In the genomic region with DNA sequence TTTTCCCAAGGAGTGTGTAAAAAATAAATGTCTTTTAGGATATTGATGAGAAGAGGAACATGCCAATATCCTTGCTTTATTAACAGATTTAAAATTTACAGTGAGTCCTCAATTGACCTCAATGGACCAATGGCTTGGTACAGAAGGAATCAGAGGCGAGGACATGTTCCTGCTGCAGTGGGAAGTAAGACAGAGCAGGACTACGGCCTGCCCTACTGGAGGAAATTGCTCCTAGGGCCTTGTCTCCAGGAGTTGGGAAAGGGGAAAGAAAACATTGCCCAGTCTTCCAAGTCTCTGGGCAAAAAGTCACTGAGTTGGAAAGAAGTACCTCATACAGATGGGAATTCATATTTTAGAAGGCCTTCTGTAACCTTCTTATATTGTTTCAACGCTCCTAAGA, we compare ENCODE assay signal across 2 cellular contexts.
TF ChIP-seq lines count a peak whose summit lies in the region.

No MANE protein-coding gene starts in this region.

TF ChIP-seq in GM23338, 12 proteins besides CTCF, POLR2A, EP300 and RAD21 (continued from another document):
- TF ChIP-seq REST (IDR thresholded peaks at IDR 0.05; ENCODE audit: unreplicated experiment) = no peak
- TF ChIP-seq, protein P1, sequence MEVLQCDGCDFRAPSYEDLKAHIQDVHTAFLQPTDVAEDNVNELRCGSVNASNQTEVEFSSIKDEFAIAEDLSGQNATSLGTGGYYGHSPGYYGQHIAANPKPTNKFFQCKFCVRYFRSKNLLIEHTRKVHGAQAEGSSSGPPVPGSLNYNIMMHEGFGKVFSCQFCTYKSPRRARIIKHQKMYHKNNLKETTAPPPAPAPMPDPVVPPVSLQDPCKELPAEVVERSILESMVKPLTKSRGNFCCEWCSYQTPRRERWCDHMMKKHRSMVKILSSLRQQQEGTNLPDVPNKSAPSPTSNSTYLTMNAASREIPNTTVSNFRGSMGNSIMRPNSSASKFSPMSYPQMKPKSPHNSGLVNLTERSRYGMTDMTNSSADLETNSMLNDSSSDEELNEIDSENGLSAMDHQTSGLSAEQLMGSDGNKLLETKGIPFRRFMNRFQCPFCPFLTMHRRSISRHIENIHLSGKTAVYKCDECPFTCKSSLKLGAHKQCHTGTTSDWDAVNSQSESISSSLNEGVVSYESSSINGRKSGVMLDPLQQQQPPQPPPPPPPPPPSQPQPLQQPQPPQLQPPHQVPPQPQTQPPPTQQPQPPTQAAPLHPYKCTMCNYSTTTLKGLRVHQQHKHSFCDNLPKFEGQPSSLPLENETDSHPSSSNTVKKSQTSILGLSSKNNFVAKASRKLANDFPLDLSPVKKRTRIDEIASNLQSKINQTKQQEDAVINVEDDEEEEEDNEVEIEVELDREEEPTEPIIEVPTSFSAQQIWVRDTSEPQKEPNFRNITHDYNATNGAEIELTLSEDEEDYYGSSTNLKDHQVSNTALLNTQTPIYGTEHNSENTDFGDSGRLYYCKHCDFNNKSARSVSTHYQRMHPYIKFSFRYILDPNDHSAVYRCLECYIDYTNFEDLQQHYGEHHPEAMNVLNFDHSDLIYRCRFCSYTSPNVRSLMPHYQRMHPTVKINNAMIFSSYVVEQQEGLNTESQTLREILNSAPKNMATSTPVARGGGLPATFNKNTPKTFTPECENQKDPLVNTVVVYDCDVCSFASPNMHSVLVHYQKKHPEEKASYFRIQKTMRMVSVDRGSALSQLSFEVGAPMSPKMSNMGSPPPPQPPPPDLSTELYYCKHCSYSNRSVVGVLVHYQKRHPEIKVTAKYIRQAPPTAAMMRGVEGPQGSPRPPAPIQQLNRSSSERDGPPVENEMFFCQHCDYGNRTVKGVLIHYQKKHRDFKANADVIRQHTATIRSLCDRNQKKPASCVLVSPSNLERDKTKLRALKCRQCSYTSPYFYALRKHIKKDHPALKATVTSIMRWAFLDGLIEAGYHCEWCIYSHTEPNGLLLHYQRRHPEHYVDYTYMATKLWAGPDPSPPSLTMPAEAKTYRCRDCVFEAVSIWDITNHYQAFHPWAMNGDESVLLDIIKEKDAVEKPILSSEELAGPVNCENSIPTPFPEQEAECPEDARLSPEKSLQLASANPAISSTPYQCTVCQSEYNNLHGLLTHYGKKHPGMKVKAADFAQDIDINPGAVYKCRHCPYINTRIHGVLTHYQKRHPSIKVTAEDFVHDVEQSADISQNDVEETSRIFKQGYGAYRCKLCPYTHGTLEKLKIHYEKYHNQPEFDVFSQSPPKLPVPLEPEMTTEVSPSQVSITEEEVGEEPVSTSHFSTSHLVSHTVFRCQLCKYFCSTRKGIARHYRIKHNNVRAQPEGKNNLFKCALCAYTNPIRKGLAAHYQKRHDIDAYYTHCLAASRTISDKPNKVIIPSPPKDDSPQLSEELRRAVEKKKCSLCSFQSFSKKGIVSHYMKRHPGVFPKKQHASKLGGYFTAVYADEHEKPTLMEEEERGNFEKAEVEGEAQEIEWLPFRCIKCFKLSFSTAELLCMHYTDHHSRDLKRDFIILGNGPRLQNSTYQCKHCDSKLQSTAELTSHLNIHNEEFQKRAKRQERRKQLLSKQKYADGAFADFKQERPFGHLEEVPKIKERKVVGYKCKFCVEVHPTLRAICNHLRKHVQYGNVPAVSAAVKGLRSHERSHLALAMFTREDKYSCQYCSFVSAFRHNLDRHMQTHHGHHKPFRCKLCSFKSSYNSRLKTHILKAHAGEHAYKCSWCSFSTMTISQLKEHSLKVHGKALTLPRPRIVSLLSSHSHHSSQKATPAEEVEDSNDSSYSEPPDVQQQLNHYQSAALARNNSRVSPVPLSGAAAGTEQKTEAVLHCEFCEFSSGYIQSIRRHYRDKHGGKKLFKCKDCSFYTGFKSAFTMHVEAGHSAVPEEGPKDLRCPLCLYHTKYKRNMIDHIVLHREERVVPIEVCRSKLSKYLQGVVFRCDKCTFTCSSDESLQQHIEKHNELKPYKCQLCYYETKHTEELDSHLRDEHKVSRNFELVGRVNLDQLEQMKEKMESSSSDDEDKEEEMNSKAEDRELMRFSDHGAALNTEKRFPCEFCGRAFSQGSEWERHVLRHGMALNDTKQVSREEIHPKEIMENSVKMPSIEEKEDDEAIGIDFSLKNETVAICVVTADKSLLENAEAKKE (CRISPR knock-in tag; IDR thresholded peaks at IDR 0.05) = no peak
- no peak for TF ChIP-seq CREB1 (CRISPR knock-in tag; IDR thresholded peaks at IDR 0.05; ENCODE audit: low read depth)
- no peak for TF ChIP-seq STAT1 (IDR thresholded peaks at IDR 0.05; ENCODE audit: unreplicated experiment)
- TF ChIP-seq EZH2 (IDR thresholded peaks at IDR 0.05; ENCODE audit: low read depth, unreplicated experiment) = no peak
- TF ChIP-seq EZH2phosphoT487 (IDR thresholded peaks at IDR 0.05; ENCODE audit: unreplicated experiment) = no peak
- no peak for TF ChIP-seq POLR2AphosphoS5 (IDR thresholded peaks at IDR 0.05; ENCODE audit: low read depth)
- TF ChIP-seq ETS1 (IDR thresholded peaks at IDR 0.05) = no peak
- TF ChIP-seq NANOG (IDR thresholded peaks at IDR 0.05; ENCODE audit: borderline replicate concordance) = no peak
- no peak for TF ChIP-seq JUNB (IDR thresholded peaks at IDR 0.05; ENCODE audit: unreplicated experiment)

TF ChIP-seq in WTC11, 78 proteins besides CTCF, POLR2A, EP300 and RAD21:
- TF ChIP-seq, protein P2, sequence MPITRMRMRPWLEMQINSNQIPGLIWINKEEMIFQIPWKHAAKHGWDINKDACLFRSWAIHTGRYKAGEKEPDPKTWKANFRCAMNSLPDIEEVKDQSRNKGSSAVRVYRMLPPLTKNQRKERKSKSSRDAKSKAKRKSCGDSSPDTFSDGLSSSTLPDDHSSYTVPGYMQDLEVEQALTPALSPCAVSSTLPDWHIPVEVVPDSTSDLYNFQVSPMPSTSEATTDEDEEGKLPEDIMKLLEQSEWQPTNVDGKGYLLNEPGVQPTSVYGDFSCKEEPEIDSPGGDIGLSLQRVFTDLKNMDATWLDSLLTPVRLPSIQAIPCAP (CRISPR knock-in tag; IDR thresholded peaks at IDR 0.05) = no peak
- no peak for TF ChIP-seq USF1 (CRISPR knock-in tag; IDR thresholded peaks at IDR 0.05)
- no peak for TF ChIP-seq NR3C1 (CRISPR knock-in tag; conservative IDR thresholded peaks at IDR 0.05; ENCODE audit: low read depth)
- TF ChIP-seq, protein P3, sequence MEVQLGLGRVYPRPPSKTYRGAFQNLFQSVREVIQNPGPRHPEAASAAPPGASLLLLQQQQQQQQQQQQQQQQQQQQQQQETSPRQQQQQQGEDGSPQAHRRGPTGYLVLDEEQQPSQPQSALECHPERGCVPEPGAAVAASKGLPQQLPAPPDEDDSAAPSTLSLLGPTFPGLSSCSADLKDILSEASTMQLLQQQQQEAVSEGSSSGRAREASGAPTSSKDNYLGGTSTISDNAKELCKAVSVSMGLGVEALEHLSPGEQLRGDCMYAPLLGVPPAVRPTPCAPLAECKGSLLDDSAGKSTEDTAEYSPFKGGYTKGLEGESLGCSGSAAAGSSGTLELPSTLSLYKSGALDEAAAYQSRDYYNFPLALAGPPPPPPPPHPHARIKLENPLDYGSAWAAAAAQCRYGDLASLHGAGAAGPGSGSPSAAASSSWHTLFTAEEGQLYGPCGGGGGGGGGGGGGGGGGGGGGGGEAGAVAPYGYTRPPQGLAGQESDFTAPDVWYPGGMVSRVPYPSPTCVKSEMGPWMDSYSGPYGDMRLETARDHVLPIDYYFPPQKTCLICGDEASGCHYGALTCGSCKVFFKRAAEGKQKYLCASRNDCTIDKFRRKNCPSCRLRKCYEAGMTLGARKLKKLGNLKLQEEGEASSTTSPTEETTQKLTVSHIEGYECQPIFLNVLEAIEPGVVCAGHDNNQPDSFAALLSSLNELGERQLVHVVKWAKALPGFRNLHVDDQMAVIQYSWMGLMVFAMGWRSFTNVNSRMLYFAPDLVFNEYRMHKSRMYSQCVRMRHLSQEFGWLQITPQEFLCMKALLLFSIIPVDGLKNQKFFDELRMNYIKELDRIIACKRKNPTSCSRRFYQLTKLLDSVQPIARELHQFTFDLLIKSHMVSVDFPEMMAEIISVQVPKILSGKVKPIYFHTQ (CRISPR knock-in tag; IDR thresholded peaks at IDR 0.05) = no peak
- TF ChIP-seq, protein P4, sequence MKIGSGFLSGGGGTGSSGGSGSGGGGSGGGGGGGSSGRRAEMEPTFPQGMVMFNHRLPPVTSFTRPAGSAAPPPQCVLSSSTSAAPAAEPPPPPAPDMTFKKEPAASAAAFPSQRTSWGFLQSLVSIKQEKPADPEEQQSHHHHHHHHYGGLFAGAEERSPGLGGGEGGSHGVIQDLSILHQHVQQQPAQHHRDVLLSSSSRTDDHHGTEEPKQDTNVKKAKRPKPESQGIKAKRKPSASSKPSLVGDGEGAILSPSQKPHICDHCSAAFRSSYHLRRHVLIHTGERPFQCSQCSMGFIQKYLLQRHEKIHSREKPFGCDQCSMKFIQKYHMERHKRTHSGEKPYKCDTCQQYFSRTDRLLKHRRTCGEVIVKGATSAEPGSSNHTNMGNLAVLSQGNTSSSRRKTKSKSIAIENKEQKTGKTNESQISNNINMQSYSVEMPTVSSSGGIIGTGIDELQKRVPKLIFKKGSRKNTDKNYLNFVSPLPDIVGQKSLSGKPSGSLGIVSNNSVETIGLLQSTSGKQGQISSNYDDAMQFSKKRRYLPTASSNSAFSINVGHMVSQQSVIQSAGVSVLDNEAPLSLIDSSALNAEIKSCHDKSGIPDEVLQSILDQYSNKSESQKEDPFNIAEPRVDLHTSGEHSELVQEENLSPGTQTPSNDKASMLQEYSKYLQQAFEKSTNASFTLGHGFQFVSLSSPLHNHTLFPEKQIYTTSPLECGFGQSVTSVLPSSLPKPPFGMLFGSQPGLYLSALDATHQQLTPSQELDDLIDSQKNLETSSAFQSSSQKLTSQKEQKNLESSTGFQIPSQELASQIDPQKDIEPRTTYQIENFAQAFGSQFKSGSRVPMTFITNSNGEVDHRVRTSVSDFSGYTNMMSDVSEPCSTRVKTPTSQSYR (CRISPR knock-in tag; IDR thresholded peaks at IDR 0.05) = no peak
- no peak for TF ChIP-seq ZNF512 (CRISPR knock-in tag; IDR thresholded peaks at IDR 0.05; ENCODE audit: borderline replicate concordance)
- TF ChIP-seq ZNF416 (CRISPR knock-in tag; IDR thresholded peaks at IDR 0.05) = no peak
- no peak for TF ChIP-seq ATF2 (CRISPR knock-in tag; IDR thresholded peaks at IDR 0.05; ENCODE audit: borderline replicate concordance, low read depth)
